In the genomic region with DNA sequence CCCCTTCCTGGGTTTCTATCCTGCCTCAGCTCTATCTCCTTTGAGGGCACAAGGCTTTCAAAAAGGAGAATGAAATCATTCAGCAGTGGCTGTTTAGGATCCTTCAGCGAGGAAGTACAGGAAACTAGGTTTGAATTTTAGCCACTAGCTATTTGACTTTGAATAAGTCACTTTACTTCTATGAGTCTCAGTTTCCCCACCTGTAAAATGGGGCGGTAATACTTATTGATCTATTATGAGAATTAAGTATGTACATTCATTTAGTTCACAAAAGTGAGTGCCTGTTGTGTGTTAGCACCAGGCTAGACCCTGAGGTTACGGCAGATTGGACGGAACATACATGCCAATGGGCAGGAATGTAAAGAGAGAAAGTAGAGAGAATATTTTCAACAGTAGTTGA, we compare ENCODE assay signal across 1 cellular context.
TF ChIP-seq lines count a peak whose summit lies in the region.

No MANE protein-coding gene starts in this region.

TF ChIP-seq in WTC11, 78 proteins besides CTCF, POLR2A, EP300 and RAD21:
- TF ChIP-seq ELF4 (CRISPR knock-in tag; IDR thresholded peaks at IDR 0.05; ENCODE audit: low read depth) (no peak), MXD4 (CRISPR knock-in tag; IDR thresholded peaks at IDR 0.05; ENCODE audit: borderline replicate concordance) (no peak), PREB (CRISPR knock-in tag; IDR thresholded peaks at IDR 0.05; ENCODE audit: borderline replicate concordance) (no peak), TCF7 (CRISPR knock-in tag; IDR thresholded peaks at IDR 0.05; ENCODE audit: low read depth) (no peak), TEAD4 (CRISPR knock-in tag; IDR thresholded peaks at IDR 0.05) (no peak), ZNF671 (CRISPR knock-in tag; IDR thresholded peaks at IDR 0.05) (no peak), ETV6 (CRISPR knock-in tag; IDR thresholded peaks at IDR 0.05) (no peak)
- TF ChIP-seq, protein P1, sequence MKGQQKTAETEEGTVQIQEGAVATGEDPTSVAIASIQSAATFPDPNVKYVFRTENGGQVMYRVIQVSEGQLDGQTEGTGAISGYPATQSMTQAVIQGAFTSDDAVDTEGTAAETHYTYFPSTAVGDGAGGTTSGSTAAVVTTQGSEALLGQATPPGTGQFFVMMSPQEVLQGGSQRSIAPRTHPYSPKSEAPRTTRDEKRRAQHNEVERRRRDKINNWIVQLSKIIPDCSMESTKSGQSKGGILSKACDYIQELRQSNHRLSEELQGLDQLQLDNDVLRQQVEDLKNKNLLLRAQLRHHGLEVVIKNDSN (CRISPR knock-in tag; IDR thresholded peaks at IDR 0.05): no peak
- TF ChIP-seq, protein P2, sequence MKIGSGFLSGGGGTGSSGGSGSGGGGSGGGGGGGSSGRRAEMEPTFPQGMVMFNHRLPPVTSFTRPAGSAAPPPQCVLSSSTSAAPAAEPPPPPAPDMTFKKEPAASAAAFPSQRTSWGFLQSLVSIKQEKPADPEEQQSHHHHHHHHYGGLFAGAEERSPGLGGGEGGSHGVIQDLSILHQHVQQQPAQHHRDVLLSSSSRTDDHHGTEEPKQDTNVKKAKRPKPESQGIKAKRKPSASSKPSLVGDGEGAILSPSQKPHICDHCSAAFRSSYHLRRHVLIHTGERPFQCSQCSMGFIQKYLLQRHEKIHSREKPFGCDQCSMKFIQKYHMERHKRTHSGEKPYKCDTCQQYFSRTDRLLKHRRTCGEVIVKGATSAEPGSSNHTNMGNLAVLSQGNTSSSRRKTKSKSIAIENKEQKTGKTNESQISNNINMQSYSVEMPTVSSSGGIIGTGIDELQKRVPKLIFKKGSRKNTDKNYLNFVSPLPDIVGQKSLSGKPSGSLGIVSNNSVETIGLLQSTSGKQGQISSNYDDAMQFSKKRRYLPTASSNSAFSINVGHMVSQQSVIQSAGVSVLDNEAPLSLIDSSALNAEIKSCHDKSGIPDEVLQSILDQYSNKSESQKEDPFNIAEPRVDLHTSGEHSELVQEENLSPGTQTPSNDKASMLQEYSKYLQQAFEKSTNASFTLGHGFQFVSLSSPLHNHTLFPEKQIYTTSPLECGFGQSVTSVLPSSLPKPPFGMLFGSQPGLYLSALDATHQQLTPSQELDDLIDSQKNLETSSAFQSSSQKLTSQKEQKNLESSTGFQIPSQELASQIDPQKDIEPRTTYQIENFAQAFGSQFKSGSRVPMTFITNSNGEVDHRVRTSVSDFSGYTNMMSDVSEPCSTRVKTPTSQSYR (CRISPR knock-in tag; IDR thresholded peaks at IDR 0.05): no peak
TF ChIP-seq in WTC11: peak in this region for 0.
